10 cellular contexts compared by ENCODE assay signal in genomic region chr12:89390802-89391673, GRCh38. TPM values are rescaled to one million over a fixed set of nuclear protein-coding genes. Genes with fewer than 3 reads are reported as not detected.
DNase-seq lines count a peak whose midpoint lies in the region; ATAC-seq and TF ChIP-seq lines count a peak whose summit lies in the region.
"Had no signal": no experiment of that assay in that cellular context is flagged by ENCODE, and none has a peak within 500 bp of the region (broad histone marks: within the 10 kb centered on the region; RNA-seq: fewer than 3 reads in every experiment).

No MANE protein-coding gene starts in this region.

- no peaks in the 10 kb centered on the region for H3K27me3 ChIP-seq in upper lobe of right lung

- TF ChIP-seq CTCF in natural killer cell (IDR thresholded peaks at IDR 0.05) (no peak), upper lobe of right lung (IDR thresholded peaks at IDR 0.05) (no peak)

- ATAC-seq in natural killer cell treated with Interleukin-12 subunit alpha and Interleukin-12 subunit beta and Interleukin-15 and Interleukin-18, amount 100 ng/mL, for 72 hours = peak; percentile 89 to 93
- ATAC-seq in natural killer cell (no peak), left colon (peak; percentile 68), upper lobe of right lung (peak; percentile 45)
- ATAC-seq in activated naive CD8-positive, alpha-beta T cell treated with anti-CD3 and anti-CD28 coated beads, Interleukin-2, amount 50 U/mL, for 24 hours = peak; percentile 85

- H3K4me1 ChIP-seq in upper lobe of right lung = peaks cover 38% of the 10 kb centered on the region

- no peaks in the 10 kb centered on the region for H3K9me3 ChIP-seq in upper lobe of right lung

- peaks cover 4% of the 10 kb centered on the region for H3K36me3 Mint-ChIP-seq in natural killer cell treated with Interleukin-12 subunit alpha and Interleukin-12 subunit beta and Interleukin-15 and Interleukin-18, amount 100 ng/mL, for 72 hours
- H3K36me3 Mint-ChIP-seq in natural killer cell = no peaks in the 10 kb centered on the region
- H3K36me3 Mint-ChIP-seq in activated naive CD8-positive, alpha-beta T cell treated with anti-CD3 and anti-CD28 coated beads, Interleukin-2, amount 50 U/mL, for 24 hours (ENCODE audit: low read depth) = peaks cover 1% of the 10 kb centered on the region

- no peaks in the 10 kb centered on the region for H3K36me3 ChIP-seq in upper lobe of right lung

- peak; percentile 80 for DNase-seq in natural killer cell treated with Interleukin-12 subunit alpha and Interleukin-12 subunit beta and Interleukin-15 and Interleukin-18, amount 100 ng/mL, for 72 hours (ENCODE audit: low spot score)
- DNase-seq in natural killer cell (no peak), left colon (no peak), upper lobe of right lung (no peak), iPS-NIHi7 (ENCODE audit: extremely low spot score) (no peak), NCI-H2029 (lab: John Stamatoyannopoulos, UW) (no peak), NCI-H1436 treated with DMSO at 0.1 percent for 48 hours (lab: John Stamatoyannopoulos, UW) (no peak)
- no peak for DNase-seq in activated naive CD8-positive, alpha-beta T cell treated with anti-CD3 and anti-CD28 coated beads, Interleukin-2, amount 50 U/mL, for 24 hours
- DNase-seq: NCI-H1417 treated with DMSO at 0.1 percent for 48 hours had no signal

- no peaks in the 10 kb centered on the region for H3K27me3 Mint-ChIP-seq in natural killer cell treated with Interleukin-12 subunit alpha and Interleukin-12 subunit beta and Interleukin-15 and Interleukin-18, amount 100 ng/mL, for 72 hours
- no peaks in the 10 kb centered on the region for H3K27me3 Mint-ChIP-seq in natural killer cell (ENCODE audit: low read depth in 2 of 2)
- no peaks in the 10 kb centered on the region for H3K27me3 Mint-ChIP-seq in activated naive CD8-positive, alpha-beta T cell treated with anti-CD3 and anti-CD28 coated beads, Interleukin-2, amount 50 U/mL, for 24 hours

- H3K9me3 Mint-ChIP-seq in natural killer cell treated with Interleukin-12 subunit alpha and Interleukin-12 subunit beta and Interleukin-15 and Interleukin-18, amount 100 ng/mL, for 72 hours = no peaks in the 10 kb centered on the region
- H3K9me3 Mint-ChIP-seq in natural killer cell = no peaks in the 10 kb centered on the region
- H3K9me3 Mint-ChIP-seq in activated naive CD8-positive, alpha-beta T cell treated with anti-CD3 and anti-CD28 coated beads, Interleukin-2, amount 50 U/mL, for 24 hours = no peaks in the 10 kb centered on the region

- peaks cover 37 to 40% of the 10 kb centered on the region in 2 donors for H3K4me1 Mint-ChIP-seq in natural killer cell treated with Interleukin-12 subunit alpha and Interleukin-12 subunit beta and Interleukin-15 and Interleukin-18, amount 100 ng/mL, for 72 hours (ENCODE audit: low read depth in 2 of 2)
- H3K4me1 Mint-ChIP-seq in natural killer cell = peaks cover 18 to 24% of the 10 kb centered on the region in 2 donors
- H3K4me1 Mint-ChIP-seq in activated naive CD8-positive, alpha-beta T cell treated with anti-CD3 and anti-CD28 coated beads, Interleukin-2, amount 50 U/mL, for 24 hours = peaks cover 24% of the 10 kb centered on the region

- H3K4me3 Mint-ChIP-seq in natural killer cell treated with Interleukin-12 subunit alpha and Interleukin-12 subunit beta and Interleukin-15 and Interleukin-18, amount 100 ng/mL, for 72 hours = peak overlapping the region; percentile 57
- H3K4me3 Mint-ChIP-seq in natural killer cell = no peak overlapping the region
- no peak overlapping the region for H3K4me3 Mint-ChIP-seq in activated naive CD8-positive, alpha-beta T cell treated with anti-CD3 and anti-CD28 coated beads, Interleukin-2, amount 50 U/mL, for 24 hours

- peak overlapping the region; percentile 58 for H3K27ac ChIP-seq in upper lobe of right lung
- H3K27ac ChIP-seq: epithelial cell of prostate had no signal

- intact Hi-C loops in natural killer cell (cut with micrococcal nuclease) = no loop called here
- intact Hi-C loops in left colon (cut with DNase I, micrococcal nuclease) = no loop called here
- intact Hi-C loops in upper lobe of right lung (cut with DNase I) = no loop called here

- H3K27ac Mint-ChIP-seq in natural killer cell treated with Interleukin-12 subunit alpha and Interleukin-12 subunit beta and Interleukin-15 and Interleukin-18, amount 100 ng/mL, for 72 hours = peak overlapping the region; percentile 72 to 81
- H3K27ac Mint-ChIP-seq in natural killer cell = peak overlapping the region in 1 of 2 donors; percentile 9
- peak overlapping the region; percentile 74 for H3K27ac Mint-ChIP-seq in activated naive CD8-positive, alpha-beta T cell treated with anti-CD3 and anti-CD28 coated beads, Interleukin-2, amount 50 U/mL, for 24 hours

- H3K4me3 ChIP-seq in upper lobe of right lung = no peak overlapping the region

RNA-seq across cellular contexts. Expression of gene DUSP6, which starts 38.7 kb away (rescaled TPM):
- total RNA-seq in natural killer cell treated with Interleukin-12 subunit alpha and Interleukin-12 subunit beta and Interleukin-15 and Interleukin-18, amount 100 ng/mL, for 72 hours = 10 to 100 TPM; 49.4 to 65.9 TPM
- total RNA-seq in natural killer cell (100 to 1,000 TPM in 2 of 3 donors, 10 to 100 TPM in 1; 52.2 to 222 (median 141) TPM), left colon (10 to 100 TPM; 58.8 to 82.3 TPM), upper lobe of right lung (110 TPM)

Comparison
In these comparisons a context has a peak if more than half of its experiments do, and no peak if none do; other contexts are left out.
1. ATAC-seq: peak in natural killer cell treated with Interleukin-12 subunit alpha and Interleukin-12 subunit beta and Interleukin-15 and Interleukin-18, amount 100 ng/mL, for 72 hours (2 of 2), activated naive CD8-positive, alpha-beta T cell treated with anti-CD3 and anti-CD28 coated beads, Interleukin-2, amount 50 U/mL, for 24 hours (single experiment), left colon (single experiment) and upper lobe of right lung (single experiment); none in natural killer cell (0 of 3).